In the genomic region with DNA sequence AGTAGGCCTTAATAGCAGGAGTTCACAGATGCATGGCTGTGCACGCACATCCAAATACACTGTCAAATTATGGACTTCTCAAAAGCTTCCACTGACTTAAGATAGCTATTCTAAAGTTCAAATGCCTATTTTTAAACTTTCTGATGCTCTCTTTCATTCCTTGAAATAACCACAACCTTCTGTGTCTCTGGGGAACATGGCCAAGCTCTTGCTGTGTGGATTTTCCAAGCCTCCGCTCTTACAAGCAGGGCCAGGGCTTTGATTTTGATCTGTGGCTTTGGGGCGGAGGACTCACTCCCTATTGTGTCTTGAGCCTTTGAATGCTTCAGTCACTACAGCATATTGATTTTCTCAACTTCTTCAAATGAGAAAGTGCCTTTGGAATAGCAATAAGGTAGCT, we compare ENCODE assay signal across 36 cellular contexts. TPM values are rescaled to one million over a fixed set of nuclear protein-coding genes. Genes with fewer than 3 reads are reported as not detected.
"Had no signal": no experiment of that assay in that cellular context is flagged by ENCODE, and none has a peak within 500 bp of the region (broad histone marks: within the 10 kb centered on the region; RNA-seq: fewer than 3 reads in every experiment).

No MANE protein-coding gene starts in this region.

- H3K27ac ChIP-seq: adrenal gland, body of pancreas, esophagus muscularis mucosa, WERI-Rb-1 had no signal

- ATAC-seq: activated CD4-positive, CD25-positive, alpha-beta regulatory T cell treated with anti-CD3 and anti-CD28 coated beads, Interleukin-2, amount 50 U/mL, for 24 hours; activated CD8-positive, alpha-beta memory T cell treated with anti-CD3 and anti-CD28 coated beads, Interleukin-2, amount 10 ng/mL, durations not matched to agents 7 days and 5 days; activated CD8-positive, alpha-beta T cell treated with anti-CD3 and anti-CD28 coated beads, Interleukin-2, amount 10 ng/mL, durations not matched to agents 7 days and 5 days; activated naive CD8-positive, alpha-beta T cell treated with anti-CD3 and anti-CD28 coated beads, Interleukin-2, amount 50 U/mL, for 24 hours; body of pancreas; effector memory CD8-positive, alpha-beta T cell; T-helper 17 cell had no signal

- H3K4me1 ChIP-seq: adrenal gland, body of pancreas, esophagus muscularis mucosa had no signal

- H3K36me3 ChIP-seq: adrenal gland, esophagus muscularis mucosa, WERI-Rb-1 had no signal

- DNase-seq: activated B cell treated with CpG ODN at 0.5 μM for 24 hours; activated CD4-positive, alpha-beta T cell treated with anti-CD3 and anti-CD28 coated beads for 48 hours; activated CD4-positive, alpha-beta T cell treated with anti-CD3 and anti-CD28 coated beads, Interleukin-2, amount 50 U/mL, for 1 hour; activated CD4-positive, alpha-beta T cell treated with anti-CD3 and anti-CD28 coated beads, Interleukin-2, amount 50 U/mL, for 48 hours; activated CD8-positive, alpha-beta memory T cell treated with anti-CD3 and anti-CD28 coated beads, Interleukin-2, amount 10 ng/mL, durations not matched to agents 7 days and 5 days; activated CD8-positive, alpha-beta memory T cell treated with anti-CD3 and anti-CD28 coated beads, Interleukin-2, amount 50 U/mL, for 4 hours; activated CD8-positive, alpha-beta T cell treated with anti-CD3 and anti-CD28 coated beads, Interleukin-2, amount 10 ng/mL, durations not matched to agents 7 days and 5 days; activated effector memory CD4-positive, alpha-beta T cell treated with anti-CD3 and anti-CD28 coated beads, Interleukin-2, amount 50 U/mL, for 16 hours; activated naive CD4-positive, alpha-beta T cell treated with anti-CD3 and anti-CD28 coated beads for 36 hours; activated naive CD8-positive, alpha-beta T cell treated with anti-CD3 and anti-CD28 coated beads for 36 hours; activated naive CD8-positive, alpha-beta T cell treated with anti-CD3 and anti-CD28 coated beads, Interleukin-2, amount 50 U/mL, for 24 hours; activated T-cell treated with anti-CD3 and anti-CD28 coated beads, Interleukin-2, amount 50 U/mL, for 1 hour; activated T-cell treated with anti-CD3 and anti-CD28 coated beads, Interleukin-2, amount 50 U/mL, for 48 hours; adrenal gland; amygdala; aorta; body of pancreas; caudate nucleus; cortex of kidney; dermis blood vessel endothelial cell; effector CD4-positive, alpha-beta T cell; effector memory CD8-positive, alpha-beta T cell; erythroblast; foreskin fibroblast; head of caudate nucleus; T-helper 1 cell; T-helper 17 cell; T1000; WERI-Rb-1 had no signal

- H3K4me3 ChIP-seq: adrenal gland, body of pancreas, esophagus muscularis mucosa had no signal

- H3K9me3 ChIP-seq: adrenal gland, body of pancreas, esophagus muscularis mucosa had no signal

- H3K27me3 ChIP-seq: adrenal gland, body of pancreas, esophagus muscularis mucosa had no signal

RNA-seq across cellular contexts. Expression of gene OTOR, which starts 54.0 kb away (rescaled TPM):
- total RNA-seq: activated B cell treated with CpG ODN at 0.5 μM for 24 hours; activated CD8-positive, alpha-beta memory T cell treated with anti-CD3 and anti-CD28 coated beads for 36 hours; activated CD8-positive, alpha-beta memory T cell treated with anti-CD3 and anti-CD28 coated beads, Interleukin-2, amount 10 ng/mL, durations not matched to agents 7 days and 5 days; activated CD8-positive, alpha-beta T cell treated with anti-CD3 and anti-CD28 coated beads, Interleukin-2, amount 10 ng/mL, durations not matched to agents 7 days and 5 days; activated naive CD4-positive, alpha-beta T cell treated with anti-CD3 and anti-CD28 coated beads for 36 hours; activated naive CD8-positive, alpha-beta T cell treated with anti-CD3 and anti-CD28 coated beads for 36 hours; activated T-helper 1 cell treated with anti-CD3 and anti-CD28 coated beads, Interleukin-12 subunit alpha, Interleukin-12 subunit beta, Interleukin-2, Interleukin-4 antibody, amounts not matched to agents 30 ng/mL and 10 ng/mL and 1 ng/mL, durations not matched to agents 14 hours and 24 hours and 36 hours; activated T-helper 2 cell treated with anti-CD3 and anti-CD28 coated beads, Interferon-gamma antibody, Interleukin-2, Interleukin-4, amounts not matched to agents 10 μg/mL and 5 μg/mL and 100 μg/mL, durations not matched to agents 14 hours and 24 hours and 36 hours; adrenal gland; aorta; body of pancreas; chondrocyte; dermis blood vessel endothelial cell; esophagus muscularis mucosa; fibroblast of lung; T-helper 17 cell had no signal
- polyA plus RNA-seq: adrenal gland, aorta, fibroblast of lung had no signal
